ENCODE assay signal across 8 cellular contexts in genomic region chr10:125084191-125085186, GRCh38.
A peak's percentile ranks its signal among the peaks of the same experiment; 100 is the strongest.
DNase-seq lines count a peak whose midpoint lies in the region; ATAC-seq, FAIRE-seq and TF ChIP-seq lines count a peak whose summit lies in the region.

No MANE protein-coding gene starts in this region.

- H3K4me1 Mint-ChIP-seq in endothelial cell (ENCODE audit: unreplicated experiment), result peaks cover 23% of the 10 kb centered on the region

- no peak overlapping the region for H3K4me3 Mint-ChIP-seq in endothelial cell (ENCODE audit: unreplicated experiment)

- FAIRE-seq in GM19239 (lab: Jason Lieb, UNC) (no peak), D721Med (lab: Jason Lieb, UNC) (no peak)

- DNase-seq in AG20443 (ENCODE audit: low spot score) (peak; percentile 95), NCI-H446 treated with DMSO at 0.1 percent for 48 hours (lab: John Stamatoyannopoulos, UW) (peak; percentile 29), endothelial cell (ENCODE audit: low spot score) (no peak), myocyte (ENCODE audit: low read depth) (peak; percentile 91), GM19239 (ENCODE audit: insufficient read length, low spot score) (no peak), D721Med (ENCODE audit: insufficient read length, low spot score) (no peak), OCI-M1 (lab: John Stamatoyannopoulos, UW) (no peak)

- H3K36me3 Mint-ChIP-seq in endothelial cell (ENCODE audit: low read depth, unreplicated experiment), result peaks cover 20% of the 10 kb centered on the region

- H3K9me3 Mint-ChIP-seq in endothelial cell (ENCODE audit: unreplicated experiment), result no peaks in the 10 kb centered on the region

- peaks cover 6% of the 10 kb centered on the region for H3K27me3 Mint-ChIP-seq in endothelial cell (ENCODE audit: unreplicated experiment)

- peak overlapping the region; percentile 50 for H3K27ac Mint-ChIP-seq in endothelial cell (ENCODE audit: unreplicated experiment)

- ATAC-seq in GM21515 (IDR thresholded peaks at IDR 0.05; ENCODE audit: unreplicated experiment), result no peak

- no peak for TF ChIP-seq CTCF in endothelial cell (IDR thresholded peaks at IDR 0.05; ENCODE audit: unreplicated experiment)
- no peak for TF ChIP-seq CTCF in D721Med (IDR thresholded peaks at IDR 0.05; ENCODE audit: insufficient read depth, missing control alignments)

Comparison
In these comparisons a context has a peak if more than half of its experiments do, and no peak if none do; other contexts are left out.
1. DNase-seq: peak in AG20443 (single experiment), NCI-H446 treated with DMSO at 0.1 percent for 48 hours (single experiment) and myocyte (single experiment); none in endothelial cell (single experiment), GM19239 (single experiment), D721Med (single experiment) and OCI-M1 (single experiment).